ENCODE assay signal across 19 cellular contexts in genomic region chr4:176910646-176911045, GRCh38.
"Had no signal": no experiment of that assay in that cellular context is flagged by ENCODE, and none has a peak within 500 bp of the region (broad histone marks: within the 10 kb centered on the region; RNA-seq: fewer than 3 reads in every experiment).

No MANE protein-coding gene starts in this region.

- H3K4me3 ChIP-seq: MG63 had no signal

- H3K27ac ChIP-seq: HL-60 had no signal

- ATAC-seq: SK-N-SH treated with all-trans-retinoic acid at 6 μM for 48 hours had no signal

- DNase-seq: Karpas-422, KG1, MG63, NCI-H1092, NCI-H1105 treated with DMSO at 0.1 percent for 48 hours, NCI-H1417 treated with DMSO at 0.1 percent for 48 hours, NCI-H146, NCI-H1694 treated with DMSO at 0.1 percent for 48 hours, NCI-H1930, NCI-H2081, NCI-H2107, NCI-H2227 treated with DMSO at 0.1 percent for 48 hours, NCI-H510A, NCI-H524 treated with DMSO at 0.1 percent for 48 hours, RPMI8226, SHP77, T-helper 1 cell had no signal

- H3K36me3 ChIP-seq: MG63 had no signal

- H3K27me3 ChIP-seq: MG63 had no signal
